10 cellular contexts compared by ENCODE assay signal in genomic region chr3:124860599-124860998, GRCh38. TPM values are rescaled to one million over a fixed set of nuclear protein-coding genes. Genes with fewer than 3 reads are reported as not detected.
A peak's percentile ranks its signal among the peaks of the same experiment; 100 is the strongest.
DNase-seq lines count a peak whose midpoint lies in the region; ATAC-seq and TF ChIP-seq lines count a peak whose summit lies in the region.
"Had no signal": no experiment of that assay in that cellular context is flagged by ENCODE, and none has a peak within 500 bp of the region (broad histone marks: within the 10 kb centered on the region; RNA-seq: fewer than 3 reads in every experiment).

No MANE protein-coding gene starts in this region.

- H3K36me3 Mint-ChIP-seq in osteocyte (ENCODE audit: unreplicated experiment), result peaks cover 37% of the 10 kb centered on the region

- no peak overlapping the region for H3K27ac ChIP-seq in SJCRH30

- peaks cover 58% of the 10 kb centered on the region for H3K4me1 Mint-ChIP-seq in osteocyte (ENCODE audit: unreplicated experiment)

- no peak for ATAC-seq in GM21515 (IDR thresholded peaks at IDR 0.05; ENCODE audit: unreplicated experiment)
- ATAC-seq in GM19351 (IDR thresholded peaks at IDR 0.05; ENCODE audit: unreplicated experiment), result no peak

- H3K9me3 ChIP-seq in SJCRH30 (replicated peaks), result no peaks in the 10 kb centered on the region

- no peaks in the 10 kb centered on the region for H3K27me3 ChIP-seq in SJCRH30

- peak overlapping the region; percentile 94 for H3K27ac Mint-ChIP-seq in osteocyte (ENCODE audit: unreplicated experiment)

- H3K9me3 Mint-ChIP-seq in osteocyte (ENCODE audit: unreplicated experiment), result no peaks in the 10 kb centered on the region

- no peak for TF ChIP-seq CTCF in AG09319 (IDR thresholded peaks at IDR 0.05; ENCODE audit: low read depth, low read length)
- no peak for TF ChIP-seq CTCF in fibroblast of villous mesenchyme (IDR thresholded peaks at IDR 0.05; ENCODE audit: insufficient read depth, low read depth, low read length)
- TF ChIP-seq CTCF in osteocyte (IDR thresholded peaks at IDR 0.05), result no peak

- peaks cover 18% of the 10 kb centered on the region for H3K36me3 ChIP-seq in SJCRH30

- DNase-seq in AG09319 (ENCODE audit: extremely low read depth, low read depth) (peak; percentile 82), SJCRH30 (peak; percentile 61), fibroblast of villous mesenchyme (ENCODE audit: low read depth) (peak; percentile 95), osteocyte (ENCODE audit: extremely low spot score, unreplicated experiment) (no peak), OCI-M2 (lab: John Stamatoyannopoulos, UW; ENCODE audit: unreplicated experiment) (no peak)
- no peak for DNase-seq in stimulated activated CD4-positive, alpha-beta T cell treated with anti-CD3 and anti-CD28 coated beads, Interleukin-2, amount 100 ng/mL, for 24 hours
- DNase-seq: activated effector memory CD4-positive, alpha-beta T cell treated with anti-CD3 and anti-CD28 coated beads, Interleukin-2, amount 50 U/mL, for 16 hours; DMS79 had no signal

- H3K4me3 Mint-ChIP-seq in osteocyte (ENCODE audit: unreplicated experiment), result peak overlapping the region; percentile 60

- H3K27me3 Mint-ChIP-seq in osteocyte (ENCODE audit: unreplicated experiment), result no peaks in the 10 kb centered on the region

- H3K4me1 ChIP-seq in SJCRH30, result peaks cover 15% of the 10 kb centered on the region

- no peak overlapping the region for H3K4me3 ChIP-seq in SJCRH30
- H3K4me3 ChIP-seq in fibroblast of villous mesenchyme (ENCODE audit: low read depth, low read length), result no peak overlapping the region

RNA-seq across cellular contexts. Expression of gene ITGB5, which starts 26.6 kb away (rescaled TPM):
- total RNA-seq in SJCRH30 (2014; rRNA removed; shearing (Covaris generic)), result 85.3 and 105 TPM in 2 replicates
- 229 and 231 TPM in 2 replicates for total RNA-seq in fibroblast of villous mesenchyme
- total RNA-seq in osteocyte, result 419 and 441 TPM in 2 replicates

Comparison
In these comparisons a context has a peak if more than half of its experiments do, and no peak if none do; other contexts are left out.
1. DNase-seq: peak in AG09319 (single experiment), SJCRH30 (2 of 2) and fibroblast of villous mesenchyme (single experiment); none in osteocyte (single experiment), OCI-M2 (single experiment) and stimulated activated CD4-positive, alpha-beta T cell treated with anti-CD3 and anti-CD28 coated beads, Interleukin-2, amount 100 ng/mL, for 24 hours (0 of 2).